In the genomic region with DNA sequence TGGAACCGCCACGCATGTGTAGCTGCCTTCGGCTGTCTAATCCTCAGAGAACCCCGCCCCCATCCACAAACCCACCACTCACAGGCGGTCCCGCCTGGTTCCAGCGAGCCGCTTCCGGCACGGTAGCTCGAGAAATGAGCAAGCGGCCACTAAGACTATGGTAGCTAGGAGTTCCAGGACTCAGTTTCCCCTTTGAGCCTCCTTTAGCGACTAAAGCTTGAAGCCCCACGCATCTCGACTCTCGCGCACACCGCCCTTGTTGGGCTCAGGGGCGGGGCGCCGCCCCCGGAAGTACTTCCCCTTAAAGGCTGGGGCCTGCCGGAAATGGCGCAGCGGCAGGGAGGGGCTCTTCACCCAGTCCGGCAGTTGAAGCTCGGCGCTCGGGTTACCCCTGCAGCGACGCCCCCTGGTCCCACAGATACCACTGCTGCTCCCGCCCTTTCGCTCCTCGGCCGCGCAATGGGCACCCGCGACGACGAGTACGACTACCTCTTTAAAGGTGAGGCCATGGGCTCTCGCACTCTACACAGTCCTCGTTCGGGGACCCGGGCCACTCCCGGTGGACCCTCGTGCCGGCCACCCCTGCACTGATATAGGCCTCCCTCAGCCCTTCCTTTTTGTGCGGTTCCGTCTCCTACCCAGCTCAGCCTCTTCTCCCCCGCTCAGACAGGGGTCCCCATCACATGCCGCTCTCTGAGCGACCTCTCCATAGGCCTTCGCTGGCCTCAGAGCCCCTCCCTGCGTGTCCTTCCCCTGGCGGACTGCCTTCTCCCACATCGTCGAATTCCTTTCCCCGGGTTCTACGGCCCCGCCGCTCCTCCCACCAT, we compare ENCODE assay signal across 8 cellular contexts. TPM values are rescaled to one million over a fixed set of nuclear protein-coding genes. Genes with fewer than 3 reads are reported as not detected.
A peak's percentile ranks its signal among the peaks of the same experiment; 100 is the strongest.
DNase-seq lines count a peak whose midpoint lies in the region; ATAC-seq and TF ChIP-seq lines count a peak whose summit lies in the region.

TSS of gene RAB11A (plus strand) at position 365 of the 827 bp plus-strand sequence. CDS start at position 460, 95 bp downstream.

- intact Hi-C loops in spleen (cut with DNase I; ENCODE audit: low total_unique reads) = no loop called here

- peak within 1 kb of the TSS; percentile 99 for H3K27ac Mint-ChIP-seq in WTC11
- H3K27ac Mint-ChIP-seq in immature natural killer cell = peak within 1 kb of the TSS; percentile 95 to 99 (median 97)

- TF ChIP-seq CTCF in AG09309 (IDR thresholded peaks at IDR 0.05; ENCODE audit: control insufficient read depth, insufficient read depth, low read depth, low read length, missing control alignments) (peak; percentile 35), WTC11 (IDR thresholded peaks at IDR 0.05) (no peak), cardiac fibroblast (IDR thresholded peaks at IDR 0.05; ENCODE audit: low read depth, low read length) (peak; percentile 19), spleen (IDR thresholded peaks at IDR 0.05 in 8 of 11, conservative IDR thresholded peaks at IDR 0.05 in 3 of 11) (peak; percentile 19 to 71 (median 48))

- DNase-seq in AG09309 (ENCODE audit: low read depth) = peak; percentile 85
- peak; percentile 95 for DNase-seq in NCI-H2227 treated with DMSO at 0.1 percent for 48 hours (lab: John Stamatoyannopoulos, UW)
- DNase-seq in WTC11 (ENCODE audit: low spot score) = peak; percentile 95
- peak; percentile 97 to 98 for DNase-seq in cardiac fibroblast (ENCODE audit: low read depth in 2 of 2)
- peak; percentile 96 to 98 (median 98) for DNase-seq in immature natural killer cell
- peak; percentile 99 for DNase-seq in spleen

- POLR2A ChIA-PET in WTC11 (lab: Charles Lee) = interaction anchor here (0.5 to 2.5 kb wide), 9 partner anchors 12 to 565 kb away, joined by 3 to 15 read pairs (median 4); partner anchors contain the start of genes DENND4A and RNU5B-1

- H3K36me3 Mint-ChIP-seq in WTC11 = peaks cover 1% of the 10 kb centered on the region; the same call in 1 of the 2 replicates
- H3K36me3 Mint-ChIP-seq in immature natural killer cell = peaks cover under 1% of the 10 kb centered on the region in 3 donors

- TF ChIP-seq POLR2A in spleen (IDR thresholded peaks at IDR 0.05) = peak in 2 of 3 donors; percentile 84 to 91

- WGBS in spleen, 5 donors = 0 to 1% (median 0%) methylated on average over 43 to 62 of the region's 62 CpGs

- H3K4me1 ChIP-seq in spleen = peaks cover 19 to 50% (median 40%) of the 10 kb centered on the region in 6 donors

- H3K27me3 Mint-ChIP-seq in WTC11 (ENCODE audit: low read depth) (peaks cover 3% of the 10 kb centered on the region; the same call in 1 of the 2 replicates), immature natural killer cell (ENCODE audit: low read depth in 3 of 3) (peaks cover 9 to 17% (median 10%) of the 10 kb centered on the region in 3 donors)

- ATAC-seq in GM18909 (IDR thresholded peaks at IDR 0.05; ENCODE audit: poor library complexity, unreplicated experiment) = peak; percentile 87
- ATAC-seq in HG03175 (IDR thresholded peaks at IDR 0.05; ENCODE audit: unreplicated experiment) = peak; percentile 90
- peak; percentile 91 for ATAC-seq in WTC11

- H3K4me3 Mint-ChIP-seq in WTC11 (peak within 1 kb of the TSS; percentile 99), immature natural killer cell (peak within 1 kb of the TSS; percentile 95 to 99 (median 98))

- peak within 1 kb of the TSS; percentile 93 to 99 (median 96) for H3K27ac ChIP-seq in spleen

- H3K27me3 ChIP-seq in spleen (replicated peaks in 1 of 7) = no peaks in the 10 kb centered on the region

- H3K9me3 Mint-ChIP-seq in WTC11 = no peaks in the 10 kb centered on the region
- no peaks in the 10 kb centered on the region for H3K9me3 Mint-ChIP-seq in immature natural killer cell

- CTCF ChIA-PET in WTC11 (lab: Charles Lee) = interaction anchor here (0.8 to 3.2 kb wide), 21 partner anchors 10 to 381 kb away, joined by 3 to 33 read pairs (median 4); partner anchors contain the start of gene INTS14

- H3K36me3 ChIP-seq in spleen = peaks cover 0 to 4% (median 2%) of the 10 kb centered on the region in 6 donors

- no peaks in the 10 kb centered on the region for H3K9me3 ChIP-seq in spleen

- H3K4me3 ChIP-seq in AG09309 (ENCODE audit: control insufficient read depth, low read depth, low read length) (peak within 1 kb of the TSS; percentile 92), cardiac fibroblast (replicated peaks in 1 of 2; ENCODE audit: low read depth in 2 of 2, low read length in 2 of 2) (peak within 1 kb of the TSS; percentile 98 to 99), spleen (peak within 1 kb of the TSS; percentile 83 to 97 (median 88))

- peaks cover 16% of the 10 kb centered on the region for H3K4me1 Mint-ChIP-seq in WTC11
- peaks cover 28 to 45% of the 10 kb centered on the region in 2 donors for H3K4me1 Mint-ChIP-seq in immature natural killer cell

TF ChIP-seq in WTC11, 78 proteins besides CTCF, POLR2A, EP300 and RAD21 (continues in another document):
- TF ChIP-seq FOXP1 (CRISPR knock-in tag; IDR thresholded peaks at IDR 0.05; ENCODE audit: borderline replicate concordance) (peak; percentile 40; the same call in 1 of the 2 replicates), SOX15 (CRISPR knock-in tag; IDR thresholded peaks at IDR 0.05) (no peak), EMX1 (CRISPR knock-in tag; IDR thresholded peaks at IDR 0.05) (0 out of 2 replicates have a peak, but pooled peaks have one; percentile 66), ERG (CRISPR knock-in tag; IDR thresholded peaks at IDR 0.05) (no peak), IRF1 (CRISPR knock-in tag; IDR thresholded peaks at IDR 0.05) (peak; percentile 66; the same call in 1 of the 2 replicates), HMGA2 (CRISPR knock-in tag; IDR thresholded peaks at IDR 0.05) (peak; percentile 53; the same call in 1 of the 2 replicates), ZNF425 (CRISPR knock-in tag; conservative IDR thresholded peaks at IDR 0.05) (no peak), ETV6 (CRISPR knock-in tag; IDR thresholded peaks at IDR 0.05) (peak; percentile 95)
- TF ChIP-seq, protein P1, sequence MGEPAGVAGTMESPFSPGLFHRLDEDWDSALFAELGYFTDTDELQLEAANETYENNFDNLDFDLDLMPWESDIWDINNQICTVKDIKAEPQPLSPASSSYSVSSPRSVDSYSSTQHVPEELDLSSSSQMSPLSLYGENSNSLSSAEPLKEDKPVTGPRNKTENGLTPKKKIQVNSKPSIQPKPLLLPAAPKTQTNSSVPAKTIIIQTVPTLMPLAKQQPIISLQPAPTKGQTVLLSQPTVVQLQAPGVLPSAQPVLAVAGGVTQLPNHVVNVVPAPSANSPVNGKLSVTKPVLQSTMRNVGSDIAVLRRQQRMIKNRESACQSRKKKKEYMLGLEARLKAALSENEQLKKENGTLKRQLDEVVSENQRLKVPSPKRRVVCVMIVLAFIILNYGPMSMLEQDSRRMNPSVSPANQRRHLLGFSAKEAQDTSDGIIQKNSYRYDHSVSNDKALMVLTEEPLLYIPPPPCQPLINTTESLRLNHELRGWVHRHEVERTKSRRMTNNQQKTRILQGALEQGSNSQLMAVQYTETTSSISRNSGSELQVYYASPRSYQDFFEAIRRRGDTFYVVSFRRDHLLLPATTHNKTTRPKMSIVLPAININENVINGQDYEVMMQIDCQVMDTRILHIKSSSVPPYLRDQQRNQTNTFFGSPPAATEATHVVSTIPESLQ (CRISPR knock-in tag; IDR thresholded peaks at IDR 0.05) = no peak

RNA-seq across cellular contexts. Expression of gene RAB11A, which starts in this region (rescaled TPM):
- total RNA-seq in WTC11 (2021) (223 to 245 TPM (median 224 TPM) in 3 replicates), spleen (100 to 1,000 TPM; 173 to 313 (median 255) TPM)
- polyA plus RNA-seq in immature natural killer cell (100 to 1,000 TPM; 178 to 238 (median 228) TPM), spleen (100 to 1,000 TPM in 2 of 3 donors, 10 to 100 TPM in 1; 86.7 to 153 (median 128) TPM)

Comparison
In these comparisons a context has a peak if more than half of its experiments do, and no peak if none do; other contexts are left out.
1. Peak in every context shown above with its lines: DNase-seq, ATAC-seq, H3K4me3 ChIP-seq and H3K27ac ChIP-seq.